ENCODE assay signal across 22 cellular contexts in genomic region chr4:166481739-166482138, GRCh38.
DNase-seq lines count a peak whose midpoint lies in the region; ATAC-seq, FAIRE-seq and TF ChIP-seq lines count a peak whose summit lies in the region.
"Had no signal": no experiment of that assay in that cellular context is flagged by ENCODE, and none has a peak within 500 bp of the region (broad histone marks: within the 10 kb centered on the region; RNA-seq: fewer than 3 reads in every experiment).

No MANE protein-coding gene starts in this region.

- no peak for TF ChIP-seq POLR2A in GM12878 (IDR thresholded peaks at IDR 0.05; ENCODE audit: low read depth, low read length)

- BruUV-seq in GM12878 (replicated peaks; lab: Mats Ljungman, UMichigan) = no TSS peak

- no peaks in the 10 kb centered on the region for H3K79me2 ChIP-seq in GM12878 (ENCODE audit: control insufficient read depth, insufficient read depth, low read length)
- H3K79me2 ChIP-seq in osteoblast (ENCODE audit: insufficient read depth, low read length) = no peaks in the 10 kb centered on the region

- no peaks in the 10 kb centered on the region for H3K27me3 ChIP-seq in GM12878 (replicated peaks in 1 of 2; ENCODE audit: control insufficient read depth in 2 of 2, insufficient read depth in 2 of 2, low read length in 1 of 2)
- H3K27me3 ChIP-seq in osteoblast (ENCODE audit: insufficient read depth, low read length) = no peaks in the 10 kb centered on the region
- H3K27me3 ChIP-seq in HAP-1 (ENCODE audit: low read depth) = no peaks in the 10 kb centered on the region

- H3K27ac ChIP-seq in GM12878 (ENCODE audit: control insufficient read depth, insufficient read depth) = no peak overlapping the region
- no peak overlapping the region for H3K27ac ChIP-seq in osteoblast (ENCODE audit: low read depth, low read length)
- H3K27ac ChIP-seq: KMS-11 had no signal

- H3K4me3 ChIP-seq in GM12878 = no peak overlapping the region
- H3K4me3 ChIP-seq in osteoblast (ENCODE audit: insufficient read depth, low read length) = no peak overlapping the region
- H3K4me3 ChIP-seq in HAP-1 = no peak overlapping the region

- CTCF ChIA-PET in GM12878 (lab: Yijun Ruan, JAX) = interaction anchor here (1.8 kb wide), 1 partner anchor 113 kb away, joined by 6 read pairs; no protein-coding TSS in a partner anchor

- no peaks in the 10 kb centered on the region for H3K4me1 ChIP-seq in GM12878 (ENCODE audit: control insufficient read depth, insufficient read depth, low read length)
- H3K4me1 ChIP-seq in osteoblast (ENCODE audit: insufficient read depth, low read length) = no peaks in the 10 kb centered on the region
- H3K4me1 ChIP-seq in HAP-1 = no peaks in the 10 kb centered on the region

- TF ChIP-seq CTCF in GM12878 (IDR thresholded peaks at IDR 0.05 in 2 of 3, conservative IDR thresholded peaks at IDR 0.05 in 1 of 3; ENCODE audit: control insufficient read depth in 2 of 3, extremely low read depth in 1 of 3, insufficient read depth in 1 of 3, low read depth in 3 of 3, low read length in 3 of 3) (no peak), osteoblast (IDR thresholded peaks at IDR 0.05; ENCODE audit: extremely low read depth, low read depth, low read length) (no peak)

- POLR2A ChIA-PET in GM12878 (lab: Charles Lee) = no interaction called here

- SMC1A ChIA-PET in GM12878 (lab: Charles Lee; ENCODE audit: uncharacterized antibody, unreplicated experiment) = interaction anchor here (0.8 kb wide), 1 partner anchor 180 kb away, joined by 3 read pairs; no protein-coding TSS in a partner anchor

- TF ChIP-seq RAD21 in GM12878 (IDR thresholded peaks at IDR 0.05; ENCODE audit: insufficient read depth, low read depth, low read length) = no peak

- intact Hi-C loops in GM12878 (cut with micrococcal nuclease; ENCODE audit: unreplicated experiment) = loop anchor here (1.0 to 10.0 kb wide), 3 partner anchors 181 to 358 kb away; no protein-coding TSS in a partner anchor

- ATAC-seq in GM19035 (IDR thresholded peaks at IDR 0.05; ENCODE audit: unreplicated experiment) = peak; percentile 83
- ATAC-seq in HG03060 (IDR thresholded peaks at IDR 0.05; ENCODE audit: low read depth, unreplicated experiment) = peak; percentile 70
- peak; percentile 90 for ATAC-seq in GM12878
- ATAC-seq: CD8-positive, alpha-beta T cell had no signal

- peak; percentile 54 for FAIRE-seq in GM12878 (lab: Jason Lieb, UNC)
- FAIRE-seq: D721Med, GM18507, H1 had no signal

- TF ChIP-seq EP300 in GM12878 (IDR thresholded peaks at IDR 0.05; ENCODE audit: borderline replicate concordance in 1 of 2, control insufficient read depth in 1 of 2, low read depth in 2 of 2, low read length in 2 of 2) = peak; percentile 66 to 73; a peak in 3 of 4 replicates

- H2AFZ ChIP-seq in GM12878 (ENCODE audit: control insufficient read depth, low read depth, low read length) (no peak overlapping the region), osteoblast (ENCODE audit: low read length) (peak overlapping the region; percentile 44)

- no peak overlapping the region for H3K9ac ChIP-seq in GM12878 (ENCODE audit: control insufficient read depth, insufficient read depth, low read length)
- H3K9ac ChIP-seq: KMS-11 had no signal

- no peaks in the 10 kb centered on the region for H4K20me1 ChIP-seq in GM12878 (ENCODE audit: control insufficient read depth, insufficient read depth)
- H4K20me1 ChIP-seq in osteoblast (ENCODE audit: insufficient read depth, low read length) = no peaks in the 10 kb centered on the region

- peak; percentile 19 for DNase-seq in GM12878 (ENCODE audit: low read depth, low spot score)
- DNase-seq in osteoblast (ENCODE audit: insufficient read length, low spot score, missing footprints) = no peak
- no peak for DNase-seq in ecto neural progenitor cell (ENCODE audit: low spot score)
- DNase-seq in NCI-H2227 (lab: John Stamatoyannopoulos, UW; ENCODE audit: unreplicated experiment) = no peak
- no peak for DNase-seq in HAP-1 (ENCODE audit: low spot score in 2 of 2)
- DNase-seq: CD8-positive, alpha-beta T cell; DMS79; MM.1S; NCI-H1105 treated with DMSO at 0.1 percent for 48 hours; NCI-H1930; NCI-H446; NCI-H69; NK-92 treated with Interleukin-12 subunit alpha and Interleukin-12 subunit beta, amount 100 ng/mL, for 24 hours; RPMI8226; SIG-M5; T-helper 2 cell had no signal

- H3K36me3 ChIP-seq in GM12878 (ENCODE audit: control insufficient read depth in 2 of 2, insufficient read depth in 2 of 2, low read length in 1 of 2) (no peaks in the 10 kb centered on the region), osteoblast (ENCODE audit: insufficient read depth, low read length) (no peaks in the 10 kb centered on the region), HAP-1 (replicated peaks) (no peaks in the 10 kb centered on the region)

- no peaks in the 10 kb centered on the region for H3K9me3 ChIP-seq in GM12878 (replicated peaks; ENCODE audit: control insufficient read depth, insufficient read depth, low read length)
- H3K9me3 ChIP-seq in osteoblast (ENCODE audit: low read depth, low read length) = no peaks in the 10 kb centered on the region
- H3K9me3 ChIP-seq in HAP-1 = no peaks in the 10 kb centered on the region

- H3K4me2 ChIP-seq in GM12878 (ENCODE audit: control insufficient read depth, insufficient read depth) (no peak overlapping the region), osteoblast (ENCODE audit: insufficient read depth, low read length) (no peak overlapping the region)
- H3K4me2 ChIP-seq: KMS-11 had no signal

- RAD21 ChIA-PET in GM12878 (lab: Charles Lee; ENCODE audit: unreplicated experiment) = no interaction called here

- in situ Hi-C loops in GM12878 (cut with MboI) (no loop called here), HAP-1 (cut with MboI; ENCODE audit: low sequenced_read_pairs) (no loop called here)

TF ChIP-seq in GM12878, 131 proteins besides CTCF, POLR2A, EP300 and RAD21 (continues in another document):
- TF ChIP-seq BMI1 (IDR thresholded peaks at IDR 0.05; ENCODE audit: borderline replicate concordance) (peak; percentile 51; the same call in 1 of the 2 replicates), SMC3 (IDR thresholded peaks at IDR 0.05; ENCODE audit: borderline replicate concordance, low read length) (no peak), HDAC2 (IDR thresholded peaks at IDR 0.05) (no peak), ATF7 (IDR thresholded peaks at IDR 0.05; ENCODE audit: low read depth) (peak; percentile 83), FOXK2 (IDR thresholded peaks at IDR 0.05) (no peak), ZNF622 (IDR thresholded peaks at IDR 0.05) (no peak), CBX3 (IDR thresholded peaks at IDR 0.05; ENCODE audit: borderline replicate concordance, low read depth) (no peak), REST (IDR thresholded peaks at IDR 0.05; ENCODE audit: low read depth, low read length) (no peak), CEBPB (IDR thresholded peaks at IDR 0.05; ENCODE audit: borderline replicate concordance in 1 of 2, low read depth in 2 of 2, low read length in 2 of 2) (no peak), NBN (IDR thresholded peaks at IDR 0.05) (no peak), NKRF (conservative IDR thresholded peaks at IDR 0.05) (no peak), NR2F1 (conservative IDR thresholded peaks at IDR 0.05) (peak; percentile 62)
- TF ChIP-seq, protein P1, sequence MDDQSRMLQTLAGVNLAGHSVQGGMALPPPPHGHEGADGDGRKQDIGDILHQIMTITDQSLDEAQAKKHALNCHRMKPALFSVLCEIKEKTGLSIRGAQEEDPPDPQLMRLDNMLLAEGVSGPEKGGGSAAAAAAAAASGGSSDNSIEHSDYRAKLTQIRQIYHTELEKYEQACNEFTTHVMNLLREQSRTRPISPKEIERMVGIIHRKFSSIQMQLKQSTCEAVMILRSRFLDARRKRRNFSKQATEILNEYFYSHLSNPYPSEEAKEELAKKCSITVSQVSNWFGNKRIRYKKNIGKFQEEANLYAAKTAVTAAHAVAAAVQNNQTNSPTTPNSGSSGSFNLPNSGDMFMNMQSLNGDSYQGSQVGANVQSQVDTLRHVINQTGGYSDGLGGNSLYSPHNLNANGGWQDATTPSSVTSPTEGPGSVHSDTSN (IDR thresholded peaks at IDR 0.05; ENCODE audit: insufficient replicate concordance, low read depth, low read length) = no peak
